In genomic region chr1:241998412-241998921, GRCh38 we compare ENCODE assay signal across 9 cellular contexts. TPM values are rescaled to one million over a fixed set of nuclear protein-coding genes. Genes with fewer than 3 reads are reported as not detected.
DNase-seq lines count a peak whose midpoint lies in the region; ATAC-seq, FAIRE-seq and TF ChIP-seq lines count a peak whose summit lies in the region.
"Had no signal": no experiment of that assay in that cellular context is flagged by ENCODE, and none has a peak within 500 bp of the region (broad histone marks: within the 10 kb centered on the region; RNA-seq: fewer than 3 reads in every experiment).

No MANE protein-coding gene starts in this region.

- no peaks in the 10 kb centered on the region for H4K20me1 ChIP-seq in neural progenitor cell (ENCODE audit: low read depth)
- H4K20me1 ChIP-seq: BLaER1 had no signal

- no peaks in the 10 kb centered on the region for H3K79me2 ChIP-seq in neural progenitor cell (ENCODE audit: low read depth)

- no peak overlapping the region for H3K27ac ChIP-seq in neural progenitor cell
- no peak overlapping the region for H3K27ac ChIP-seq in stomach smooth muscle (ENCODE audit: low read length)
- H3K27ac ChIP-seq: BLaER1 had no signal

- H3K4me2 ChIP-seq in neural progenitor cell: peak overlapping the region; percentile 68
- H3K4me2 ChIP-seq: BLaER1 had no signal

- peak overlapping the region; percentile 54 for H3K4me3 ChIP-seq in fibroblast of villous mesenchyme (ENCODE audit: low read depth, low read length)
- H3K4me3 ChIP-seq in neural progenitor cell: peak overlapping the region; percentile 35
- H3K4me3 ChIP-seq in stomach smooth muscle (ENCODE audit: low read length in 2 of 2): peak overlapping the region; percentile 36 to 58
- H3K4me3 ChIP-seq: BLaER1 had no signal

- H3K9me3 Mint-ChIP-seq in activated T-helper 2 cell treated with anti-CD3 and anti-CD28 coated beads, Interferon-gamma antibody, Interleukin-2, Interleukin-4, amounts not matched to agents 10 μg/mL and 5 μg/mL and 100 μg/mL, durations not matched to agents 14 hours and 24 hours and 36 hours: no peaks in the 10 kb centered on the region
- H3K9me3 Mint-ChIP-seq in neural progenitor cell: no peaks in the 10 kb centered on the region

- no peak overlapping the region for H3K27ac Mint-ChIP-seq in activated T-helper 2 cell treated with anti-CD3 and anti-CD28 coated beads, Interferon-gamma antibody, Interleukin-2, Interleukin-4, amounts not matched to agents 10 μg/mL and 5 μg/mL and 100 μg/mL, durations not matched to agents 14 hours and 24 hours and 36 hours
- H3K27ac Mint-ChIP-seq in neural progenitor cell: peak overlapping the region; percentile 29

- DNase-seq in NCI-H1417 (lab: John Stamatoyannopoulos, UW): peak in 2 of 3 experiments; percentile 13 to 17
- DNase-seq in NCI-H1417 treated with DMSO at 0.1 percent for 48 hours (lab: John Stamatoyannopoulos, UW): no peak
- peak; percentile 92 for DNase-seq in RCC 7860 (ENCODE audit: low spot score)
- peak; percentile 26 for DNase-seq in activated T-helper 2 cell treated with anti-CD3 and anti-CD28 coated beads, Interferon-gamma antibody, Interleukin-2, Interleukin-4, amounts not matched to agents 10 μg/mL and 5 μg/mL and 100 μg/mL, durations not matched to agents 14 hours and 24 hours and 36 hours (ENCODE audit: low spot score)
- peak; percentile 68 for DNase-seq in fibroblast of villous mesenchyme (ENCODE audit: low read depth)
- DNase-seq in neural progenitor cell (ENCODE audit: low spot score): peak; percentile 60

- H3K27me3 Mint-ChIP-seq in activated T-helper 2 cell treated with anti-CD3 and anti-CD28 coated beads, Interferon-gamma antibody, Interleukin-2, Interleukin-4, amounts not matched to agents 10 μg/mL and 5 μg/mL and 100 μg/mL, durations not matched to agents 14 hours and 24 hours and 36 hours (ENCODE audit: low read depth): no peaks in the 10 kb centered on the region
- H3K27me3 Mint-ChIP-seq in neural progenitor cell (ENCODE audit: insufficient read depth, low read depth): peaks cover 4% of the 10 kb centered on the region

- FAIRE-seq in RCC 7860 (lab: Jason Lieb, UNC): peak; percentile 88

- peaks cover 7% of the 10 kb centered on the region for H3F3A ChIP-seq in neural progenitor cell (ENCODE audit: low read depth)

- no peak overlapping the region for H3K9ac ChIP-seq in neural progenitor cell
- H3K9ac ChIP-seq in stomach smooth muscle (ENCODE audit: low read length in 2 of 2): peak overlapping the region in 1 of 2 donors; percentile 21
- H3K9ac ChIP-seq: BLaER1 had no signal

- H3K9me3 ChIP-seq in neural progenitor cell (ENCODE audit: low read depth) (no peaks in the 10 kb centered on the region), stomach smooth muscle (ENCODE audit: control insufficient read depth in 2 of 2, low read length in 2 of 2) (no peaks in the 10 kb centered on the region)
- H3K9me3 ChIP-seq: BLaER1 had no signal

- ATAC-seq in HG03045 (IDR thresholded peaks at IDR 0.05; ENCODE audit: unreplicated experiment): peak; percentile 74

- H3K4me3 Mint-ChIP-seq in activated T-helper 2 cell treated with anti-CD3 and anti-CD28 coated beads, Interferon-gamma antibody, Interleukin-2, Interleukin-4, amounts not matched to agents 10 μg/mL and 5 μg/mL and 100 μg/mL, durations not matched to agents 14 hours and 24 hours and 36 hours (ENCODE audit: low read depth): peak overlapping the region; percentile 68
- peak overlapping the region; percentile 81 for H3K4me3 Mint-ChIP-seq in neural progenitor cell

- no peaks in the 10 kb centered on the region for H3K36me3 Mint-ChIP-seq in activated T-helper 2 cell treated with anti-CD3 and anti-CD28 coated beads, Interferon-gamma antibody, Interleukin-2, Interleukin-4, amounts not matched to agents 10 μg/mL and 5 μg/mL and 100 μg/mL, durations not matched to agents 14 hours and 24 hours and 36 hours (ENCODE audit: low read depth)
- H3K36me3 Mint-ChIP-seq in neural progenitor cell: peaks cover 5% of the 10 kb centered on the region

- intact Hi-C loops in activated T-helper 2 cell treated with anti-CD3 and anti-CD28 coated beads, Interferon-gamma antibody, Interleukin-2, Interleukin-4, amounts not matched to agents 10 μg/mL and 5 μg/mL and 100 μg/mL, durations not matched to agents 14 hours and 24 hours and 36 hours (cut with micrococcal nuclease): loop anchor here (2.0 to 10.0 kb wide), 3 partner anchors 104 to 388 kb away; partner anchors contain the start of gene EXO1

- H3K4me1 ChIP-seq in neural progenitor cell (peaks cover 13% of the 10 kb centered on the region), stomach smooth muscle (ENCODE audit: control insufficient read depth, insufficient read depth, low read length) (peaks cover 4% of the 10 kb centered on the region)

- TF ChIP-seq CTCF in fibroblast of villous mesenchyme (IDR thresholded peaks at IDR 0.05; ENCODE audit: insufficient read depth, low read depth, low read length) (peak; percentile 74), neural progenitor cell (IDR thresholded peaks at IDR 0.05) (peak; percentile 83)

- peak overlapping the region; percentile 50 for H2AFZ ChIP-seq in neural progenitor cell (replicated peaks)

- peaks cover 5% of the 10 kb centered on the region for H3K27me3 ChIP-seq in neural progenitor cell
- no peaks in the 10 kb centered on the region for H3K27me3 ChIP-seq in stomach smooth muscle (ENCODE audit: control insufficient read depth in 1 of 2, insufficient read depth in 2 of 2, low read length in 2 of 2)
- H3K27me3 ChIP-seq: BLaER1 had no signal

- peaks cover 6% of the 10 kb centered on the region for H3K4me1 Mint-ChIP-seq in activated T-helper 2 cell treated with anti-CD3 and anti-CD28 coated beads, Interferon-gamma antibody, Interleukin-2, Interleukin-4, amounts not matched to agents 10 μg/mL and 5 μg/mL and 100 μg/mL, durations not matched to agents 14 hours and 24 hours and 36 hours (ENCODE audit: low read depth)
- H3K4me1 Mint-ChIP-seq in neural progenitor cell: peaks cover 32% of the 10 kb centered on the region

- no peaks in the 10 kb centered on the region for H3K36me3 ChIP-seq in neural progenitor cell
- H3K36me3 ChIP-seq in stomach smooth muscle (ENCODE audit: control insufficient read depth in 2 of 2, insufficient read depth in 2 of 2, low read length in 2 of 2): no peaks in the 10 kb centered on the region
- H3K36me3 ChIP-seq: BLaER1 had no signal

RNA-seq across cellular contexts. Expression of gene MAP1LC3C, which starts 0.4 kb away (rescaled TPM):
- total RNA-seq in activated T-helper 2 cell treated with anti-CD3 and anti-CD28 coated beads, Interferon-gamma antibody, Interleukin-2, Interleukin-4, amounts not matched to agents 10 μg/mL and 5 μg/mL and 100 μg/mL, durations not matched to agents 14 hours and 24 hours and 36 hours: not detected in 2 replicates
- total RNA-seq in fibroblast of villous mesenchyme (under 0.01 TPM in 2 replicates), neural progenitor cell (ENCODE audit: low replicate concordance) (0.19 TPM in 1 of 2 replicates, not detected in the other)

RNA-seq across cellular contexts. Expression of gene BECN2, which starts 40.9 kb away (rescaled TPM):
- not detected in 2 replicates for total RNA-seq in activated T-helper 2 cell treated with anti-CD3 and anti-CD28 coated beads, Interferon-gamma antibody, Interleukin-2, Interleukin-4, amounts not matched to agents 10 μg/mL and 5 μg/mL and 100 μg/mL, durations not matched to agents 14 hours and 24 hours and 36 hours
- total RNA-seq in fibroblast of villous mesenchyme: not detected in 2 replicates
- not detected in 2 replicates for total RNA-seq in neural progenitor cell (ENCODE audit: low replicate concordance)
